ENCODE assay signal across 8 cellular contexts in genomic region chr9:96232539-96233241, GRCh38.
DNase-seq lines count a peak whose midpoint lies in the region; ATAC-seq, FAIRE-seq and TF ChIP-seq lines count a peak whose summit lies in the region.

No MANE protein-coding gene starts in this region.

- FAIRE-seq in HTR-8/SVneo (lab: Jason Lieb, UNC): no peak

- H3K27ac ChIP-seq in DND-41 (ENCODE audit: low read length) (no peak overlapping the region), colonic mucosa (no peak overlapping the region), stomach (peak overlapping the region; percentile 66 to 79 (median 66))

- peak; percentile 82 for ATAC-seq in DND-41 (ENCODE audit: insufficient read depth, low read depth)
- no peak for ATAC-seq in HG03175 (IDR thresholded peaks at IDR 0.05; ENCODE audit: unreplicated experiment)
- ATAC-seq in HG02678 (IDR thresholded peaks at IDR 0.05; ENCODE audit: unreplicated experiment): no peak

- TF ChIP-seq CTCF in DND-41 (IDR thresholded peaks at IDR 0.05; ENCODE audit: borderline replicate concordance, extremely low read depth, low read length, poor library complexity, severe bottlenecking) (peak; percentile 84), colonic mucosa (IDR thresholded peaks at IDR 0.05) (peak; percentile 74), lower leg skin (IDR thresholded peaks at IDR 0.05) (no peak), stomach (IDR thresholded peaks at IDR 0.05) (peak in 5 of 7 experiments; percentile 44 to 82 (median 67))

- no peaks in the 10 kb centered on the region for H3K79me2 ChIP-seq in DND-41 (ENCODE audit: insufficient read depth, low read length)

- H3K27me3 ChIP-seq in DND-41 (ENCODE audit: insufficient read depth, low read length, poor library complexity): peaks cover 13% of the 10 kb centered on the region
- no peaks in the 10 kb centered on the region for H3K27me3 ChIP-seq in colonic mucosa
- no peaks in the 10 kb centered on the region for H3K27me3 ChIP-seq in stomach

- no peak overlapping the region for H3K4me2 ChIP-seq in DND-41 (ENCODE audit: insufficient read depth, low read length)

- H3K9me3 ChIP-seq in DND-41 (ENCODE audit: insufficient read depth, low read length, severe bottlenecking) (no peaks in the 10 kb centered on the region), colonic mucosa (no peaks in the 10 kb centered on the region), stomach (no peaks in the 10 kb centered on the region)

- intact Hi-C loops in colonic mucosa (cut with DNase I): loop anchor here (2.0 to 10.0 kb wide), 2 partner anchors 84 to 432 kb away; no protein-coding TSS in a partner anchor
- intact Hi-C loops in lower leg skin (cut with DNase I; ENCODE audit: low total_unique reads): loop anchor here (10.0 kb wide), 1 partner anchor 82 kb away; no protein-coding TSS in a partner anchor
- intact Hi-C loops in stomach (cut with DNase I; ENCODE audit: low total_unique reads): loop anchor here (10.0 kb wide), 1 partner anchor 82 kb away; no protein-coding TSS in a partner anchor

- no peak for TF ChIP-seq EP300 in stomach (IDR thresholded peaks at IDR 0.05)

- DNase-seq in DND-41 (peak; percentile 43), HTR-8/SVneo (ENCODE audit: insufficient read length, low spot score) (peak; percentile 72), SK-MEL-5 (ENCODE audit: low read depth, low spot score) (peak; percentile 78), colonic mucosa (peak; percentile 43), lower leg skin (ENCODE audit: low spot score in 2 of 2) (peak; percentile 75 to 86), stomach (no peak)

- no peak overlapping the region for H2AFZ ChIP-seq in DND-41 (ENCODE audit: low read depth, low read length)

- in situ Hi-C loops in SK-MEL-5 (cut with HindIII; ENCODE audit: low pct_unique_long_range_greater_than_20kb, low sequenced_read_pairs): no loop called here

- WGBS in lower leg skin, 2 donors: 30 to 53% methylated on average over 14 of the region's 14 CpGs
- WGBS in stomach, 5 donors: 43 to 53% (median 47%) methylated on average over 11 to 14 of the region's 14 CpGs

- no peak for TF ChIP-seq POLR2A in lower leg skin (IDR thresholded peaks at IDR 0.05)
- TF ChIP-seq POLR2A in stomach (IDR thresholded peaks at IDR 0.05): no peak

- no peak overlapping the region for H3K4me3 ChIP-seq in DND-41 (ENCODE audit: low read depth in 1 of 2, low read length in 2 of 2)
- no peak overlapping the region for H3K4me3 ChIP-seq in colonic mucosa
- H3K4me3 ChIP-seq in lower leg skin (ENCODE audit: low read depth, poor library complexity, severe bottlenecking): no peak overlapping the region
- H3K4me3 ChIP-seq in stomach: peak overlapping the region in 1 of 4 donors; percentile 4

- H3K4me1 ChIP-seq in DND-41 (ENCODE audit: insufficient read depth, low read length) (no peaks in the 10 kb centered on the region), colonic mucosa (no peaks in the 10 kb centered on the region), stomach (peaks cover 0 to 17% (median 12%) of the 10 kb centered on the region in 4 donors)

- H3K9ac ChIP-seq in DND-41 (ENCODE audit: low read depth, low read length) (no peak overlapping the region), colonic mucosa (ENCODE audit: low read depth in 2 of 2, low read length in 2 of 2) (no peak overlapping the region)

- peaks cover 3% of the 10 kb centered on the region for H4K20me1 ChIP-seq in DND-41 (ENCODE audit: insufficient read depth, low read length)

- H3K36me3 ChIP-seq in DND-41 (ENCODE audit: insufficient read depth, low read length) (no peaks in the 10 kb centered on the region), colonic mucosa (no peaks in the 10 kb centered on the region), stomach (no peaks in the 10 kb centered on the region)

Comparison
In these comparisons a context has a peak if more than half of its experiments do, and no peak if none do; other contexts are left out.
1. H3K27ac ChIP-seq: peak in stomach (5 of 5); none in DND-41 (single experiment) and colonic mucosa (single experiment).
2. CTCF ChIP-seq: peak in DND-41 (single experiment), colonic mucosa (single experiment) and stomach (5 of 7); none in lower leg skin (0 of 3).